In the genomic region with DNA sequence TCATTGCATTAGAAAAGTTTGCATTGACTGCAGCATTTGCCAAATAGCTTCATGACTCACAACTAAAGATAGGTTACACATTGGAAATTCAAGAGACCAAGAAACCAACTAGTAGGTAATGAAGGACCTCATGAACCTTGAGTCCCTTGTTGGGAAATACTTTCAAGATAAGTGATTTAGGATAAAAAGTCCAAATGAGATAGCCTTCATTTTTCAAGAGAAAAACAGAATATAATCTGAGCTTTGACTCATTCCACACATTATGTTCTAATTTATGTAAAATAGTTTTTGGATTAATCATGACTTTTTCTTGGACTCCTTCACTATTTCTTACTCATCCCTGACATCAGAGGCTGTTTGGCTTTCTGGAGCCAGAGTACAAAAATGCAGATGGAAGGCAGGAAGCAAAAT, we compare ENCODE assay signal across 16 cellular contexts. TPM values are rescaled to one million over a fixed set of nuclear protein-coding genes. Genes with fewer than 3 reads are reported as not detected.
DNase-seq lines count a peak whose midpoint lies in the region; ATAC-seq and TF ChIP-seq lines count a peak whose summit lies in the region.
"Had no signal": no experiment of that assay in that cellular context is flagged by ENCODE, and none has a peak within 500 bp of the region (broad histone marks: within the 10 kb centered on the region; RNA-seq: fewer than 3 reads in every experiment).

No MANE protein-coding gene starts in this region.

- no peaks in the 10 kb centered on the region for H3K79me1 ChIP-seq in mesenchymal stem cell (replicated peaks; ENCODE audit: low read length, poor library complexity, severe bottlenecking)

- H3K27me3 ChIP-seq in mesenchymal stem cell (ENCODE audit: control insufficient read depth in 1 of 2, insufficient read depth in 1 of 2, low read length in 2 of 2) = no peaks in the 10 kb centered on the region

- no peak overlapping the region for H4K8ac ChIP-seq in mesenchymal stem cell (ENCODE audit: low read length)

- H4K91ac ChIP-seq in mesenchymal stem cell (ENCODE audit: low read length) = no peak overlapping the region

- H3K14ac ChIP-seq in mesenchymal stem cell (ENCODE audit: low read length in 2 of 2) = no peak overlapping the region

- no peak overlapping the region for H2BK12ac ChIP-seq in mesenchymal stem cell (ENCODE audit: low read length in 2 of 2)

- no peak overlapping the region for H3K4me3 ChIP-seq in AG10803 (ENCODE audit: low read length)
- no peak overlapping the region for H3K4me3 ChIP-seq in mesenchymal stem cell (ENCODE audit: insufficient read depth in 1 of 2, low read depth in 1 of 2, low read length in 2 of 2)

- DNase-seq in AG10803 (ENCODE audit: low read depth) = peak; percentile 83
- DNase-seq in M059J (ENCODE audit: low read depth) = peak; percentile 88
- DNase-seq in chondrocyte (ENCODE audit: low spot score) = no peak
- DNase-seq in mesenchymal stem cell = peak; percentile 74
- DNase-seq in activated naive CD8-positive, alpha-beta T cell treated with anti-CD3 and anti-CD28 coated beads, Interleukin-2, amount 50 U/mL, for 24 hours = no peak
- DNase-seq in T-helper 1 cell = no peak
- DNase-seq in NAMALWA (ENCODE audit: low spot score) = no peak
- DNase-seq: amygdala; CD8-positive, alpha-beta memory T cell; left cardiac atrium; NCI-H146; occipital lobe; stimulated activated CD4-positive, alpha-beta T cell treated with anti-CD3 and anti-CD28 coated beads, Interleukin-4, amount 100 ng/mL, for 24 hours; substantia nigra; T-helper 17 cell had no signal

- peak overlapping the region; percentile 74 for H3K9ac ChIP-seq in mesenchymal stem cell (ENCODE audit: low read length)

- H2BK15ac ChIP-seq in mesenchymal stem cell (ENCODE audit: low read depth, poor library complexity, severe bottlenecking) = no peak overlapping the region

- H2BK5ac ChIP-seq in mesenchymal stem cell (ENCODE audit: low read depth, low read length, poor library complexity, severe bottlenecking) = no peak overlapping the region

- H3K9me3 Mint-ChIP-seq in chondrocyte (ENCODE audit: low read depth) = no peaks in the 10 kb centered on the region
- H3K9me3 Mint-ChIP-seq in activated naive CD8-positive, alpha-beta T cell treated with anti-CD3 and anti-CD28 coated beads, Interleukin-2, amount 50 U/mL, for 24 hours = no peaks in the 10 kb centered on the region
- H3K9me3 Mint-ChIP-seq: CD8-positive, alpha-beta memory T cell had no signal

- H3K4me1 Mint-ChIP-seq in chondrocyte (ENCODE audit: low read depth) = peaks cover 30% of the 10 kb centered on the region
- H3K4me1 Mint-ChIP-seq in activated naive CD8-positive, alpha-beta T cell treated with anti-CD3 and anti-CD28 coated beads, Interleukin-2, amount 50 U/mL, for 24 hours = peaks cover 4% of the 10 kb centered on the region
- H3K4me1 Mint-ChIP-seq: CD8-positive, alpha-beta memory T cell; T-helper 17 cell had no signal

- no peaks in the 10 kb centered on the region for H3K36me3 ChIP-seq in mesenchymal stem cell (ENCODE audit: control insufficient read depth in 1 of 2, insufficient read depth in 2 of 2, low read depth in 1 of 2, low read length in 2 of 2)

- no peaks in the 10 kb centered on the region for H3K9me3 ChIP-seq in mesenchymal stem cell (ENCODE audit: control insufficient read depth, low read length)

- no peak for TF ChIP-seq CTCF in AG10803 (conservative IDR thresholded peaks at IDR 0.05; ENCODE audit: low read length)
- TF ChIP-seq CTCF in chondrocyte (IDR thresholded peaks at IDR 0.05) = no peak

- no peak overlapping the region for H2AK5ac ChIP-seq in mesenchymal stem cell (ENCODE audit: low read length, severe bottlenecking)

- H3K36me3 Mint-ChIP-seq in chondrocyte (ENCODE audit: low read depth) = no peaks in the 10 kb centered on the region
- no peaks in the 10 kb centered on the region for H3K36me3 Mint-ChIP-seq in activated naive CD8-positive, alpha-beta T cell treated with anti-CD3 and anti-CD28 coated beads, Interleukin-2, amount 50 U/mL, for 24 hours (ENCODE audit: low read depth)
- H3K36me3 Mint-ChIP-seq: CD8-positive, alpha-beta memory T cell had no signal

- no peak overlapping the region for H3K4me2 ChIP-seq in mesenchymal stem cell (ENCODE audit: low read length, poor library complexity, severe bottlenecking)

- H3K4ac ChIP-seq in mesenchymal stem cell (ENCODE audit: low read depth in 1 of 2, low read length in 2 of 2) = no peak overlapping the region

- H2AFZ ChIP-seq in mesenchymal stem cell (ENCODE audit: low read depth, low read length) = no peak overlapping the region

- H3K23ac ChIP-seq in mesenchymal stem cell (ENCODE audit: low read length in 2 of 2) = no peak overlapping the region

- H3K27ac ChIP-seq in mesenchymal stem cell (ENCODE audit: low read length, poor library complexity, severe bottlenecking) = peak overlapping the region; percentile 53

- peak overlapping the region; percentile 18 for H3K4me3 Mint-ChIP-seq in chondrocyte (ENCODE audit: unreplicated experiment)
- H3K4me3 Mint-ChIP-seq in activated naive CD8-positive, alpha-beta T cell treated with anti-CD3 and anti-CD28 coated beads, Interleukin-2, amount 50 U/mL, for 24 hours = no peak overlapping the region
- H3K4me3 Mint-ChIP-seq: CD8-positive, alpha-beta memory T cell; T-helper 17 cell had no signal

- no peak for ATAC-seq in activated naive CD8-positive, alpha-beta T cell treated with anti-CD3 and anti-CD28 coated beads, Interleukin-2, amount 50 U/mL, for 24 hours
- no peak for ATAC-seq in HG03025 (IDR thresholded peaks at IDR 0.05; ENCODE audit: low FRiP score, unreplicated experiment)
- ATAC-seq: T-helper 17 cell had no signal

- H3K27me3 Mint-ChIP-seq in chondrocyte (ENCODE audit: low read depth) = no peaks in the 10 kb centered on the region
- H3K27me3 Mint-ChIP-seq in activated naive CD8-positive, alpha-beta T cell treated with anti-CD3 and anti-CD28 coated beads, Interleukin-2, amount 50 U/mL, for 24 hours = peaks cover 6% of the 10 kb centered on the region

- H3K27ac Mint-ChIP-seq in chondrocyte (ENCODE audit: unreplicated experiment) = peak overlapping the region; percentile 75
- H3K27ac Mint-ChIP-seq in activated naive CD8-positive, alpha-beta T cell treated with anti-CD3 and anti-CD28 coated beads, Interleukin-2, amount 50 U/mL, for 24 hours = no peak overlapping the region
- H3K27ac Mint-ChIP-seq: CD8-positive, alpha-beta memory T cell; T-helper 17 cell had no signal

- H2BK120ac ChIP-seq in mesenchymal stem cell (ENCODE audit: low read depth, low read length) = no peak overlapping the region

- H3K18ac ChIP-seq in mesenchymal stem cell (ENCODE audit: low read depth in 1 of 2, low read length in 2 of 2) = no peak overlapping the region

- no peaks in the 10 kb centered on the region for H3K4me1 ChIP-seq in mesenchymal stem cell (ENCODE audit: control insufficient read depth, insufficient read depth, low read depth, low read length)

RNA-seq across cellular contexts. Expression of a gene that starts 13.1 kb away (rescaled TPM):
- total RNA-seq in M059J (2014; rRNA removed; shearing (Covaris generic)) = not detected in 2 replicates
- total RNA-seq in chondrocyte = not detected in 3 replicates
- polyA plus RNA-seq in mesenchymal stem cell (2013, experiment 1 of 2) = not detected
- polyA plus RNA-seq in mesenchymal stem cell (2013, experiment 2 of 2) = not detected
- total RNA-seq: CD8-positive, alpha-beta memory T cell; left cardiac atrium; occipital lobe; T-helper 17 cell had no signal
- polyA plus RNA-seq: CD8-positive, alpha-beta memory T cell had no signal

RNA-seq across cellular contexts. Expression of a gene that starts 54.9 kb away (rescaled TPM):
- total RNA-seq in M059J (2014; rRNA removed; shearing (Covaris generic)) = not detected in 2 replicates
- total RNA-seq in chondrocyte = not detected in 3 replicates
- polyA plus RNA-seq in mesenchymal stem cell (2013, experiment 1 of 2) = not detected
- not detected for polyA plus RNA-seq in mesenchymal stem cell (2013, experiment 2 of 2)
- total RNA-seq: CD8-positive, alpha-beta memory T cell; left cardiac atrium; occipital lobe; T-helper 17 cell had no signal
- polyA plus RNA-seq: CD8-positive, alpha-beta memory T cell had no signal

Comparison
In these comparisons a context has a peak if more than half of its experiments do, and no peak if none do; other contexts are left out.
1. DNase-seq: peak in AG10803 (single experiment), M059J (single experiment) and mesenchymal stem cell (single experiment); none in chondrocyte (single experiment), activated naive CD8-positive, alpha-beta T cell treated with anti-CD3 and anti-CD28 coated beads, Interleukin-2, amount 50 U/mL, for 24 hours (single experiment), T-helper 1 cell (0 of 5) and NAMALWA (single experiment).